11 cellular contexts compared by ENCODE assay signal in genomic region chr12:646303-647038, GRCh38. TPM values are rescaled to one million over a fixed set of nuclear protein-coding genes. Genes with fewer than 3 reads are reported as not detected.
DNase-seq lines count a peak whose midpoint lies in the region; ATAC-seq and TF ChIP-seq lines count a peak whose summit lies in the region.
"Had no signal": no experiment of that assay in that cellular context is flagged by ENCODE, and none has a peak within 500 bp of the region (broad histone marks: within the 10 kb centered on the region; RNA-seq: fewer than 3 reads in every experiment).

No MANE protein-coding gene starts in this region.

- H3K27ac ChIP-seq in cingulate gyrus (ENCODE audit: low read depth, low read length) (peak overlapping the region; percentile 92), left lung (peak overlapping the region; percentile 51 to 100)

- H3K9ac ChIP-seq in skeletal muscle satellite cell (ENCODE audit: low read depth, low read length), result no peak overlapping the region

- peak; percentile 38 for ATAC-seq in left lung
- no peak for ATAC-seq in activated T-cell treated with anti-CD3 and anti-CD28 coated beads, Interleukin-2, amount 50 U/mL, for 4 hours

- DNase-seq in GM03348 (ENCODE audit: low spot score) (peak; percentile 66), left lung (peak in 1 of 2 donors; percentile 77), NOMO-1 treated with DMSO at 0.1 percent for 48 hours (lab: John Stamatoyannopoulos, UW; ENCODE audit: unreplicated experiment) (no peak), SIG-M5 (lab: John Stamatoyannopoulos, UW) (no peak), activated T-cell treated with anti-CD3 and anti-CD28 coated beads for 4 hours (no peak)
- DNase-seq in activated T-cell treated with anti-CD3 and anti-CD28 coated beads, Interleukin-2, amount 50 U/mL, for 4 hours, result no peak
- DNase-seq: activated CD4-positive, alpha-beta T cell treated with anti-CD3 and anti-CD28 coated beads, Interleukin-2, amount 50 U/mL, for 1 hour; naive B cell; SHP77 treated with DMSO at 0.1 percent for 48 hours had no signal

- H3K9me3 ChIP-seq in left lung, result no peaks in the 10 kb centered on the region
- no peaks in the 10 kb centered on the region for H3K9me3 ChIP-seq in skeletal muscle satellite cell (replicated peaks; ENCODE audit: low read length)

- no peak overlapping the region for H3K4me3 Mint-ChIP-seq in activated T-cell treated with anti-CD3 and anti-CD28 coated beads, Interleukin-2, amount 50 U/mL, for 4 hours

- H3K4me2 ChIP-seq in skeletal muscle satellite cell (ENCODE audit: low read length), result peak overlapping the region; percentile 46

- H3K4me3 ChIP-seq in left lung, result no peak overlapping the region
- H3K4me3 ChIP-seq in skeletal muscle satellite cell (ENCODE audit: low read length), result peak overlapping the region; percentile 26

- H3K27me3 Mint-ChIP-seq in activated T-cell treated with anti-CD3 and anti-CD28 coated beads, Interleukin-2, amount 50 U/mL, for 4 hours (ENCODE audit: low read depth), result no peaks in the 10 kb centered on the region
- H3K27me3 Mint-ChIP-seq: naive B cell had no signal

- H3K36me3 Mint-ChIP-seq in activated T-cell treated with anti-CD3 and anti-CD28 coated beads, Interleukin-2, amount 50 U/mL, for 4 hours (ENCODE audit: insufficient read depth), result peaks cover 7% of the 10 kb centered on the region

- H3K36me3 ChIP-seq in left lung (peaks cover 0 to 7% of the 10 kb centered on the region in 2 donors), skeletal muscle satellite cell (ENCODE audit: insufficient read depth, low read length) (no peaks in the 10 kb centered on the region)

- H3K27me3 ChIP-seq in left lung (no peaks in the 10 kb centered on the region), skeletal muscle satellite cell (ENCODE audit: control insufficient read depth, insufficient read depth, low read length) (no peaks in the 10 kb centered on the region)

- H3K9me3 Mint-ChIP-seq in activated T-cell treated with anti-CD3 and anti-CD28 coated beads, Interleukin-2, amount 50 U/mL, for 4 hours, result peaks cover 3% of the 10 kb centered on the region

- H3K4me1 Mint-ChIP-seq in activated T-cell treated with anti-CD3 and anti-CD28 coated beads, Interleukin-2, amount 50 U/mL, for 4 hours (ENCODE audit: low read depth), result peaks cover 38% of the 10 kb centered on the region

- intact Hi-C loops in left lung (cut with DNase I), result no loop called here

- H3K4me1 ChIP-seq in left lung, result peaks cover 35 to 59% of the 10 kb centered on the region in 2 donors
- H3K4me1 ChIP-seq in skeletal muscle satellite cell (ENCODE audit: control insufficient read depth, insufficient read depth, low read length), result peaks cover 43% of the 10 kb centered on the region

- TF ChIP-seq CTCF in left lung (IDR thresholded peaks at IDR 0.05), result no peak

RNA-seq across cellular contexts. Expression of gene NINJ2, which starts 16.8 kb away (rescaled TPM):
- 10 to 100 TPM; 13.0 to 18.0 TPM for total RNA-seq in left lung
- total RNA-seq in skeletal muscle satellite cell (2012; rRNA removed), result 1.3 and 2.2 TPM in 2 replicates
- total RNA-seq in activated T-cell treated with anti-CD3 and anti-CD28 coated beads, Interleukin-2, amount 50 U/mL, for 4 hours, result 1 to 10 TPM; 2.6 to 3.7 (median 2.7) TPM
